In genomic region chr4:168585168-168586091, GRCh38 we compare ENCODE assay signal across 8 cellular contexts.
DNase-seq lines count a peak whose midpoint lies in the region; ATAC-seq and TF ChIP-seq lines count a peak whose summit lies in the region.

No MANE protein-coding gene starts in this region.

- H3K36me3 ChIP-seq in OCI-LY3 (replicated peaks; ENCODE audit: low read depth, low read length): no peaks in the 10 kb centered on the region

- H3K4me1 ChIP-seq in OCI-LY3 (ENCODE audit: low read length): peaks cover 17% of the 10 kb centered on the region

- no peaks in the 10 kb centered on the region for H4K20me1 ChIP-seq in OCI-LY3 (ENCODE audit: insufficient read depth, low read length)

- no peak overlapping the region for H3K4me3 ChIP-seq in OCI-LY3 (ENCODE audit: low read length)

- peak; percentile 62 for TF ChIP-seq CTCF in OCI-LY3 (IDR thresholded peaks at IDR 0.05; ENCODE audit: low read depth, low read length)

- H3K4me2 ChIP-seq in OCI-LY3 (ENCODE audit: low read length): peak overlapping the region; percentile 16; the same call in 1 of the 2 replicates

- H2AFZ ChIP-seq in OCI-LY3 (ENCODE audit: low read depth, low read length): no peak overlapping the region

- no peak overlapping the region for H3K9ac ChIP-seq in OCI-LY3 (ENCODE audit: low read length)

- no peak overlapping the region for H3K27ac ChIP-seq in OCI-LY3 (ENCODE audit: low read length)

- H3K9me3 ChIP-seq in OCI-LY3 (ENCODE audit: insufficient read depth, low read length): no peaks in the 10 kb centered on the region

- peak; percentile 84 for ATAC-seq in GM19438 (IDR thresholded peaks at IDR 0.05; ENCODE audit: low read depth, unreplicated experiment)
- ATAC-seq in HG03439 (IDR thresholded peaks at IDR 0.05; ENCODE audit: unreplicated experiment): peak; percentile 83
- ATAC-seq in HG03469 (IDR thresholded peaks at IDR 0.05; ENCODE audit: unreplicated experiment): no peak

- DNase-seq in EH (ENCODE audit: low read depth): peak; percentile 78
- peak; percentile 45 for DNase-seq in brain pericyte (ENCODE audit: low read depth, low spot score)
- peak; percentile 45 for DNase-seq in inferior parietal cortex (ENCODE audit: extremely low spot score)
- DNase-seq in stimulated activated CD4-positive, alpha-beta T cell treated with anti-CD3 and anti-CD28 coated beads, Interleukin-2, amount 100 ng/mL, for 48 hours: peak; percentile 10 to 16

- no peaks in the 10 kb centered on the region for H3K79me2 ChIP-seq in OCI-LY3 (ENCODE audit: low read length)

- H3K27me3 ChIP-seq in OCI-LY3 (ENCODE audit: low read depth, low read length): peaks cover 16% of the 10 kb centered on the region; the same call in 1 of the 2 replicates

Comparison
In these comparisons a context has a peak if more than half of its experiments do, and no peak if none do; other contexts are left out.
1. DNase-seq: peak in every context shown above with its lines; median percentile 78 in EH; 45 in brain pericyte; 45 in inferior parietal cortex; 13 in stimulated activated CD4-positive, alpha-beta T cell treated with anti-CD3 and anti-CD28 coated beads, Interleukin-2, amount 100 ng/mL, for 48 hours.